Comparison of ENCODE assay signal across 1 cellular context in genomic region chrX:53094584-53094908, GRCh38.
TF ChIP-seq lines count a peak whose summit lies in the region.

No MANE protein-coding gene starts in this region.

TF ChIP-seq in endothelial cell of umbilical vein, 7 proteins besides CTCF, POLR2A, EP300 and RAD21:
- no peak for TF ChIP-seq FOS (IDR thresholded peaks at IDR 0.05; ENCODE audit: borderline replicate concordance, insufficient read depth, low read length)
- no peak for TF ChIP-seq EZH2 (IDR thresholded peaks at IDR 0.05; ENCODE audit: borderline replicate concordance, low read depth, low read length, severe bottlenecking)
TF ChIP-seq in endothelial cell of umbilical vein: peak in this region for 0.
